ENCODE assay signal across 20 cellular contexts in the genomic region with DNA sequence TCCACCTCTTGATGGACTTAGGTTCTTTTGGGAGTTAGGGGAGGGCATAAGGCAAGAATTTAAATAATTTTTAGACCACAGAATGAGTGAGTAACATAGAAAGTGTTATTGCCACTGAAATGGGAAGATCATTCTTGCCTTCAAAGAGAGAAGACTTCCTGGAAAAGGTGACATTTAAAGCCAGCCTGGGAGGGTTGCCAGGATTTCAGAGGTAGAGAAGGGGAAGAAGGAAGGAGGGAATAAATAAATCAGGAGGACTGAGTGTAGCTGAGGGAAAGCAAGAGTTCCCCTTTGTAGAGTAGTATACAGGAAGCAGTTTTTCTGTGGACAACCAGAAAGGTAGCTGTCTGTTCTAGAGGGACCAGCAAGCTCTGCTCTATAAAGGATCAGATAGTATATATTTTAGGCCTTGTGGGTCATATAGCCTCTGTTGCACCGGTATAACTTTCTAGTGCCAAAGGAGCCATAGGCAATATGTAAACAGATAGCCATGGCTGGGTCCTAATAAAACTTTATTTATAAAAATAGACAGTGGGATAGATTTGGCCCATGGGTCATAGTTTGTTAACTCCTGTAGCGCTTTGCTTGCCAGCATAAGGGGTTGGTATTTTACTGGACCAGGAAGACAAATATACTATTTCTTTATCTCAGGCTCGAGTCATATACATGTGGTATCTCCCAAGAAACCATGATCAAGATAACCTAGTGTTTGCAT.
DNase-seq lines count a peak whose midpoint lies in the region; TF ChIP-seq lines count a peak whose summit lies in the region.
"Had no signal": no experiment of that assay in that cellular context is flagged by ENCODE, and none has a peak within 500 bp of the region (broad histone marks: within the 10 kb centered on the region; RNA-seq: fewer than 3 reads in every experiment).

No MANE protein-coding gene starts in this region.

- no peaks in the 10 kb centered on the region for H3K27me3 Mint-ChIP-seq in activated naive CD4-positive, alpha-beta T cell treated with anti-CD3 and anti-CD28 coated beads for 36 hours (ENCODE audit: low read depth)
- no peaks in the 10 kb centered on the region for H3K27me3 Mint-ChIP-seq in activated T-helper 2 cell treated with anti-CD3 and anti-CD28 coated beads, Interferon-gamma antibody, Interleukin-2, Interleukin-4, amounts not matched to agents 10 μg/mL and 5 μg/mL and 100 μg/mL, durations not matched to agents 14 hours and 24 hours and 36 hours (ENCODE audit: low read depth)
- no peaks in the 10 kb centered on the region for H3K27me3 Mint-ChIP-seq in neural crest cell (ENCODE audit: low read depth)
- H3K27me3 Mint-ChIP-seq: CD4-positive, alpha-beta T cell had no signal

- no peak overlapping the region for H3K56ac ChIP-seq in mesendoderm (ENCODE audit: low read length)

- no peak overlapping the region for H3K4me2 ChIP-seq in mesendoderm (ENCODE audit: low read length)
- H3K4me2 ChIP-seq: A549, GM23338 had no signal

- 35 to 59% methylated on average over 3 of the region's 3 CpGs for WGBS in transverse colon (ENCODE audit: low coverage in 1 of 2), 2 donors
- no CpG with 5 or more reads among the region's 3 CpGs for WGBS in mesendoderm (ENCODE audit: extremely low coverage, insufficient coverage, low lambda C conversion rate)

- TF ChIP-seq EP300 in transverse colon (IDR thresholded peaks at IDR 0.05; ENCODE audit: low read depth): no peak

- H4K8ac ChIP-seq in mesendoderm (ENCODE audit: low read depth, low read length): no peak overlapping the region

- H3K27me3 ChIP-seq in transverse colon (no peaks in the 10 kb centered on the region), mesendoderm (ENCODE audit: insufficient read depth, low read length, poor library complexity) (no peaks in the 10 kb centered on the region)

- H3K27ac ChIP-seq in transverse colon: peak overlapping the region; percentile 44 to 62 (median 59)
- H3K27ac ChIP-seq in mesendoderm (ENCODE audit: low read depth, low read length): no peak overlapping the region
- H3K27ac ChIP-seq: A549 had no signal

- in situ Hi-C loops in transverse colon (cut with MboI; ENCODE audit: low pct_ligation_motif_present in 1 of 4, low pct_unique_long_range_greater_than_20kb in 1 of 4, low sequenced_read_pairs in 3 of 4): no loop called here

- H3K27ac Mint-ChIP-seq in activated naive CD4-positive, alpha-beta T cell treated with anti-CD3 and anti-CD28 coated beads for 36 hours: peak overlapping the region; percentile 76
- H3K27ac Mint-ChIP-seq in activated T-helper 2 cell treated with anti-CD3 and anti-CD28 coated beads, Interferon-gamma antibody, Interleukin-2, Interleukin-4, amounts not matched to agents 10 μg/mL and 5 μg/mL and 100 μg/mL, durations not matched to agents 14 hours and 24 hours and 36 hours: peak overlapping the region; percentile 23
- peak overlapping the region; percentile 68 for H3K27ac Mint-ChIP-seq in neural crest cell (ENCODE audit: unreplicated experiment)
- H3K27ac Mint-ChIP-seq: CD4-positive, alpha-beta T cell; GM23338 had no signal

- CTCF ChIA-PET in activated naive CD4-positive, alpha-beta T cell treated with anti-CD3 and anti-CD28 coated beads for 36 hours (lab: Charles Lee): no interaction called here

- H3K4me3 ChIP-seq in transverse colon (no peak overlapping the region), mesendoderm (ENCODE audit: low read length) (no peak overlapping the region)
- H3K4me3 ChIP-seq: A549, GM23338 had no signal

- no peak overlapping the region for H3K4ac ChIP-seq in mesendoderm (ENCODE audit: low read depth, low read length)

- no peak for TF ChIP-seq CTCF in neural crest cell (conservative IDR thresholded peaks at IDR 0.05)
- TF ChIP-seq CTCF in transverse colon (IDR thresholded peaks at IDR 0.05): no peak

- H3K23ac ChIP-seq in mesendoderm (ENCODE audit: low read length): no peak overlapping the region

- no peaks in the 10 kb centered on the region for H3K9me3 Mint-ChIP-seq in activated naive CD4-positive, alpha-beta T cell treated with anti-CD3 and anti-CD28 coated beads for 36 hours
- H3K9me3 Mint-ChIP-seq in activated T-helper 2 cell treated with anti-CD3 and anti-CD28 coated beads, Interferon-gamma antibody, Interleukin-2, Interleukin-4, amounts not matched to agents 10 μg/mL and 5 μg/mL and 100 μg/mL, durations not matched to agents 14 hours and 24 hours and 36 hours: no peaks in the 10 kb centered on the region
- H3K9me3 Mint-ChIP-seq in neural crest cell: no peaks in the 10 kb centered on the region
- H3K9me3 Mint-ChIP-seq: CD4-positive, alpha-beta T cell; GM23338 had no signal

- no peak overlapping the region for H2BK5ac ChIP-seq in mesendoderm (ENCODE audit: low read length)

- no peaks in the 10 kb centered on the region for H3K79me1 ChIP-seq in mesendoderm (ENCODE audit: low read length)

- peaks cover 0 to 6% (median 0%) of the 10 kb centered on the region in 4 donors for H3K36me3 ChIP-seq in transverse colon
- no peaks in the 10 kb centered on the region for H3K36me3 ChIP-seq in mesendoderm (ENCODE audit: control insufficient read depth, insufficient read depth, low read length)

- no peaks in the 10 kb centered on the region for H3K4me1 Mint-ChIP-seq in activated naive CD4-positive, alpha-beta T cell treated with anti-CD3 and anti-CD28 coated beads for 36 hours (ENCODE audit: low read depth)
- H3K4me1 Mint-ChIP-seq in activated T-helper 2 cell treated with anti-CD3 and anti-CD28 coated beads, Interferon-gamma antibody, Interleukin-2, Interleukin-4, amounts not matched to agents 10 μg/mL and 5 μg/mL and 100 μg/mL, durations not matched to agents 14 hours and 24 hours and 36 hours (ENCODE audit: low read depth): peaks cover 11% of the 10 kb centered on the region
- H3K4me1 Mint-ChIP-seq in neural crest cell: peaks cover 69% of the 10 kb centered on the region

- no peak overlapping the region for H3K4me3 Mint-ChIP-seq in activated naive CD4-positive, alpha-beta T cell treated with anti-CD3 and anti-CD28 coated beads for 36 hours
- H3K4me3 Mint-ChIP-seq in activated T-helper 2 cell treated with anti-CD3 and anti-CD28 coated beads, Interferon-gamma antibody, Interleukin-2, Interleukin-4, amounts not matched to agents 10 μg/mL and 5 μg/mL and 100 μg/mL, durations not matched to agents 14 hours and 24 hours and 36 hours (ENCODE audit: low read depth): no peak overlapping the region
- no peak overlapping the region for H3K4me3 Mint-ChIP-seq in neural crest cell
- H3K4me3 Mint-ChIP-seq: CD4-positive, alpha-beta T cell; GM23338 had no signal

- H3K36me3 Mint-ChIP-seq in activated naive CD4-positive, alpha-beta T cell treated with anti-CD3 and anti-CD28 coated beads for 36 hours (ENCODE audit: low read depth): peaks cover 35% of the 10 kb centered on the region
- H3K36me3 Mint-ChIP-seq in activated T-helper 2 cell treated with anti-CD3 and anti-CD28 coated beads, Interferon-gamma antibody, Interleukin-2, Interleukin-4, amounts not matched to agents 10 μg/mL and 5 μg/mL and 100 μg/mL, durations not matched to agents 14 hours and 24 hours and 36 hours (ENCODE audit: low read depth): peaks cover 74% of the 10 kb centered on the region
- peaks cover 4% of the 10 kb centered on the region for H3K36me3 Mint-ChIP-seq in neural crest cell (ENCODE audit: low read depth)

- no peaks in the 10 kb centered on the region for H3K9me3 ChIP-seq in transverse colon
- H3K9me3 ChIP-seq: A549, Caco-2 had no signal

- DNase-seq in activated naive CD4-positive, alpha-beta T cell treated with anti-CD3 and anti-CD28 coated beads for 36 hours: no peak
- DNase-seq in activated naive CD4-positive, alpha-beta T cell treated with Interleukin-2 at 50 U/mL for 16 hours: no peak
- no peak for DNase-seq in activated T-helper 2 cell treated with anti-CD3 and anti-CD28 coated beads, Interferon-gamma antibody, Interleukin-2, Interleukin-4, amounts not matched to agents 10 μg/mL and 5 μg/mL and 100 μg/mL, durations not matched to agents 14 hours and 24 hours and 36 hours (ENCODE audit: low spot score)
- DNase-seq in neural crest cell (ENCODE audit: low read depth, low spot score) (no peak), transverse colon (peak; percentile 58), DMS53 treated with DMSO at 0.1 percent for 48 hours (lab: John Stamatoyannopoulos, UW; ENCODE audit: unreplicated experiment) (no peak), mesendoderm (no peak)
- DNase-seq: Caco-2; CD4-positive, alpha-beta T cell; EL; NCI-H1092 treated with DMSO at 0.1 percent for 48 hours; NCI-H146; NCI-H2081 treated with DMSO at 0.1 percent for 48 hours; NCI-H510A; NCI-H82; PC-3; RPMI8226; SHP77 treated with DMSO at 0.1 percent for 48 hours had no signal

- H3K9ac ChIP-seq in mesendoderm (ENCODE audit: low read length): no peak overlapping the region

- H4K5ac ChIP-seq in mesendoderm (ENCODE audit: low read length): no peak overlapping the region

- H2AK5ac ChIP-seq in mesendoderm (ENCODE audit: low read length): no peak overlapping the region

- intact Hi-C loops in activated naive CD4-positive, alpha-beta T cell treated with anti-CD3 and anti-CD28 coated beads for 36 hours (cut with micrococcal nuclease): no loop called here
- intact Hi-C loops in activated T-helper 2 cell treated with anti-CD3 and anti-CD28 coated beads, Interferon-gamma antibody, Interleukin-2, Interleukin-4, amounts not matched to agents 10 μg/mL and 5 μg/mL and 100 μg/mL, durations not matched to agents 14 hours and 24 hours and 36 hours (cut with micrococcal nuclease): no loop called here
- intact Hi-C loops in transverse colon (cut with DNase I; ENCODE audit: low total_unique reads): no loop called here

- H3K18ac ChIP-seq in mesendoderm (ENCODE audit: low read length): no peak overlapping the region

- no peaks in the 10 kb centered on the region for H3K79me2 ChIP-seq in mesendoderm (ENCODE audit: control insufficient read depth, insufficient read depth, low read length)

- H3K4me1 ChIP-seq in transverse colon (peaks cover 0 to 50% (median 20%) of the 10 kb centered on the region in 4 donors), mesendoderm (ENCODE audit: control insufficient read depth, low read depth, low read length) (no peaks in the 10 kb centered on the region)

- H2BK120ac ChIP-seq in mesendoderm (ENCODE audit: low read depth, low read length): no peak overlapping the region

- H2BK15ac ChIP-seq in mesendoderm (replicated peaks; ENCODE audit: low read depth): no peak overlapping the region

- no peak for TF ChIP-seq POLR2A in transverse colon (IDR thresholded peaks at IDR 0.05)

Comparison
In these comparisons a context has a peak if more than half of its experiments do, and no peak if none do; other contexts are left out.
1. H3K27ac Mint-ChIP-seq: peak in every context shown above with its lines; median percentile 76 in activated naive CD4-positive, alpha-beta T cell treated with anti-CD3 and anti-CD28 coated beads for 36 hours; 68 in neural crest cell; 23 in activated T-helper 2 cell treated with anti-CD3 and anti-CD28 coated beads, Interferon-gamma antibody, Interleukin-2, Interleukin-4, amounts not matched to agents 10 μg/mL and 5 μg/mL and 100 μg/mL, durations not matched to agents 14 hours and 24 hours and 36 hours.